In the genomic region with DNA sequence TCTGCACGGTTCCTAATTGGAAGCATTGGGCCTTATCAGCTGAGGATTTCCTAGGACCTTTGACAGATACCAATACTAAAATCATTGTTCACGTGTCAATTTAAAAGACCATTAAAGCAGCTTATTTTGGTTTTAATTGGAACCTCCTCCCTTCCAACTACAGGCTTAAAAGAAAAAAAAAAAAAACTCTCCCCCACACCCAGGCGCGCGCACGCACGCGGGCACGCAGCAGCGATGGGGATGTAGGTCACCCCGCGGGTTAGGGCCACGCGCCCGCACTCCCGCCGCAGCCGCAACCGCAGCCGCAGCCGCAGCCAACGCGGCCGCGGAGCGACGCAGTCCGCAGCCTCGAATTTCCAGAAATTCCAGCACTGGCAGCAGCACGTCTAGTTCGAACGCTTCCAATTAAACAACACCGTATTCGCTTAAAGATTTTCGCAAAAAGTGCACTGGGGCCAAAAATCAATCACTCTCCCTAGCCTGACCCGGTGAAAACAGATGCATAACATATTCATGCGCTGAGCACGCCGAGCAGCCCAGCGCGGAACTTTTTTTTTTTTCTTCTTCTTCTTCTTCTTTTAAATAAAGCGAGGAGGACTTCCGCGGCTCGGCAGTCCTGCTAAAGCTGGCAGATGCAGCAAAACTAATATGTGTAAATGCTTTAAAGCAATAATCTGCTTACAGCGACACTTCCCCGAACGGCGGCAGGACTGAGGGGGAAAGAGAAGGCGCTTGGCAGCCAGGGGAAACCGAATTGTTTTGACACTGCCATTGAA, we compare ENCODE assay signal across 9 cellular contexts. TPM values are rescaled to one million over a fixed set of nuclear protein-coding genes. Genes with fewer than 3 reads are reported as not detected.
DNase-seq lines count a peak whose midpoint lies in the region; FAIRE-seq and TF ChIP-seq lines count a peak whose summit lies in the region.
"Had no signal": no experiment of that assay in that cellular context is flagged by ENCODE, and none has a peak within 500 bp of the region (broad histone marks: within the 10 kb centered on the region; RNA-seq: fewer than 3 reads in every experiment).

No MANE protein-coding gene starts in this region.

- H3K4me1 Mint-ChIP-seq in brain (peaks cover 50% of the 10 kb centered on the region), nephron progenitor cell (peaks cover 26% of the 10 kb centered on the region)

- H3K9me3 Mint-ChIP-seq in brain (no peaks in the 10 kb centered on the region), nephron progenitor cell (no peaks in the 10 kb centered on the region)

- peak overlapping the region in 2 of 5 experiments; percentile 28 to 86 for H3K27ac Mint-ChIP-seq in brain
- no peak overlapping the region for H3K27ac Mint-ChIP-seq in nephron progenitor cell

- FAIRE-seq in D721Med (lab: Jason Lieb, UNC): no peak

- no peaks in the 10 kb centered on the region for H3K36me3 Mint-ChIP-seq in brain
- H3K36me3 Mint-ChIP-seq in nephron progenitor cell (ENCODE audit: low read depth): no peaks in the 10 kb centered on the region

- peak; percentile 38 for DNase-seq in DMS53 treated with DMSO at 0.1 percent for 48 hours (lab: John Stamatoyannopoulos, UW; ENCODE audit: unreplicated experiment)
- DNase-seq in NCI-H1694 (lab: John Stamatoyannopoulos, UW): peak; percentile 27
- DNase-seq in nephron progenitor cell: peak; percentile 34
- DNase-seq in NCI-H446 treated with DMSO at 0.1 percent for 48 hours (lab: John Stamatoyannopoulos, UW): no peak
- DNase-seq in D721Med (ENCODE audit: insufficient read length, low spot score): no peak
- no peak for DNase-seq in COLO668 (lab: John Stamatoyannopoulos, UW; ENCODE audit: unreplicated experiment)
- DNase-seq in UCSD-AML1 (lab: John Stamatoyannopoulos, UW; ENCODE audit: unreplicated experiment): no peak
- DNase-seq: T-helper 9 cell had no signal

- H3K4me3 Mint-ChIP-seq in brain: peak overlapping the region; percentile 72 to 88 (median 82)
- peak overlapping the region; percentile 74 for H3K4me3 Mint-ChIP-seq in nephron progenitor cell

- TF ChIP-seq CTCF in brain (conservative IDR thresholded peaks at IDR 0.05) (no peak), nephron progenitor cell (IDR thresholded peaks at IDR 0.05) (no peak), D721Med (IDR thresholded peaks at IDR 0.05; ENCODE audit: insufficient read depth, missing control alignments) (no peak)

- peaks cover 98% of the 10 kb centered on the region for H3K27me3 Mint-ChIP-seq in brain
- H3K27me3 Mint-ChIP-seq in nephron progenitor cell (ENCODE audit: low read depth, poor library complexity): peaks cover 100% of the 10 kb centered on the region

RNA-seq across cellular contexts. Expression of gene BARHL2, which starts 13.3 kb away (rescaled TPM):
- 1.3 TPM for polyA plus RNA-seq in brain (ENCODE audit: insufficient read depth, low read depth, low replicate concordance)

Comparison
In these comparisons a context has a peak if more than half of its experiments do, and no peak if none do; other contexts are left out.
1. DNase-seq: peak in DMS53 treated with DMSO at 0.1 percent for 48 hours (single experiment), NCI-H1694 (single experiment) and nephron progenitor cell (single experiment); none in NCI-H446 treated with DMSO at 0.1 percent for 48 hours (single experiment), D721Med (single experiment), COLO668 (single experiment) and UCSD-AML1 (single experiment).